21 cellular contexts compared by ENCODE assay signal in genomic region chr22:42834177-42834949, GRCh38.
"Had no signal": no experiment of that assay in that cellular context is flagged by ENCODE, and none has a peak within 500 bp of the region (broad histone marks: within the 10 kb centered on the region; RNA-seq: fewer than 3 reads in every experiment).

No MANE protein-coding gene starts in this region.

- H3K4me2 ChIP-seq: hepatocyte had no signal

- DNase-seq: effector CD4-positive, alpha-beta T cell; endodermal cell; foreskin melanocyte; left colon; left ventricle myocardium superior; mesenchymal stem cell; midbrain; occipital lobe; spleen; stimulated activated CD4-positive, alpha-beta T cell treated with anti-CD3 and anti-CD28 coated beads, Interleukin-15, amount 100 ng/mL, for 24 hours; stimulated activated CD4-positive, alpha-beta T cell treated with anti-CD3 and anti-CD28 coated beads, Interleukin-2, amount 100 ng/mL, for 24 hours; stimulated activated CD4-positive, alpha-beta T cell treated with anti-CD3 and anti-CD28 coated beads, Interleukin-4, amount 100 ng/mL, for 4 hours; stimulated activated naive CD4-positive, alpha-beta T cell treated with Interleukin-2 at 50 U/mL for 16 hours; trophoblast cell had no signal

- H3K4me3 Mint-ChIP-seq: endodermal cell; natural killer cell treated with Interleukin-12 subunit alpha and Interleukin-12 subunit beta and Interleukin-15 and Interleukin-18, amount 100 ng/mL, for 72 hours had no signal

- H2AFZ ChIP-seq: hepatocyte, parathyroid adenoma had no signal

- H3K9me3 ChIP-seq: prostate gland, spleen had no signal

- H3K9me3 Mint-ChIP-seq: natural killer cell treated with Interleukin-12 subunit alpha and Interleukin-12 subunit beta and Interleukin-15 and Interleukin-18, amount 100 ng/mL, for 72 hours had no signal

- H3K27me3 Mint-ChIP-seq: natural killer cell treated with Interleukin-12 subunit alpha and Interleukin-12 subunit beta and Interleukin-15 and Interleukin-18, amount 100 ng/mL, for 72 hours had no signal

- H3K4me3 ChIP-seq: coronary artery, hepatocyte, lung, prostate gland, spleen had no signal

- H3K4me1 ChIP-seq: parathyroid adenoma, prostate gland, spleen had no signal

- H3K79me2 ChIP-seq: parathyroid adenoma had no signal

- H3K27me3 ChIP-seq: hepatocyte, spleen had no signal

- ATAC-seq: left colon; left ventricle myocardium superior; natural killer cell treated with Interleukin-12 subunit alpha and Interleukin-12 subunit beta and Interleukin-15 and Interleukin-18, amount 100 ng/mL, for 72 hours; sciatic nerve had no signal

- H3K27ac ChIP-seq: coronary artery, hepatocyte, parathyroid adenoma, prostate gland, spleen had no signal

- H3K4me1 Mint-ChIP-seq: endodermal cell had no signal

- H3K9ac ChIP-seq: parathyroid adenoma had no signal

- H3K27ac Mint-ChIP-seq: endodermal cell; natural killer cell treated with Interleukin-12 subunit alpha and Interleukin-12 subunit beta and Interleukin-15 and Interleukin-18, amount 100 ng/mL, for 72 hours had no signal
